18 cellular contexts compared by ENCODE assay signal in the genomic region with DNA sequence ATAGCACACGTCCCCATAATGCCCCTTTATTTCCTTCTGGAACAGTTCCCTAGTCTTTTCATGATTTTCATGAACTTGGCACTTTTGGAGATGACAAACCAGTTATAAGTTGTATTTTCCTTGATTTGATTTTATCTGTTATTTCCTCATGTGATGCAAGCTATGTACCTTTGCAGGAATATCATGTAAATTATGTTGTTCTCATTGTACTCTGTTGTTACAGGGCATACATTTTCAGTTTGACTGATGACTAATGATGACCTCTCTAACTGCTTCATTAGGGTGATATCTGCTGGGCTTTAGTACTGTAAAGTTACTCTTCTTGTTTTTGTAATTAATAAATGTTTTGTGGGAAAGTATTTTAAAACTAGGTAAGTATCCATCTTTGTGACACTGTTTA.
"Had no signal": no experiment of that assay in that cellular context is flagged by ENCODE, and none has a peak within 500 bp of the region (broad histone marks: within the 10 kb centered on the region; RNA-seq: fewer than 3 reads in every experiment).

No MANE protein-coding gene starts in this region.

- H3K9me3 ChIP-seq: adrenal gland, body of pancreas, esophagus muscularis mucosa, upper lobe of left lung had no signal

- H3K4me3 ChIP-seq: adrenal gland, body of pancreas, esophagus muscularis mucosa, left ventricle myocardium inferior, upper lobe of left lung had no signal

- H3K4me3 Mint-ChIP-seq: activated CD8-positive, alpha-beta T cell treated with anti-CD3 and anti-CD28 coated beads, Interleukin-2, amount 10 ng/mL, durations not matched to agents 7 days and 5 days; dendritic cell treated with granulocyte-macrophage colony-stimulating factor and Interleukin-4, amounts not matched to agents 40 ng/mL and 50 ng/mL, for 4 days; nephron; stimulated activated naive CD8-positive, alpha-beta T cell treated with anti-CD3 and anti-CD28 coated beads, Interleukin-15, Interleukin-2, amounts not matched to agents 100 ng/mL and 50 ng/mL, for 24 hours; T-cell had no signal

- H3K27ac ChIP-seq: adrenal gland, body of pancreas, esophagus muscularis mucosa, left ventricle myocardium inferior, upper lobe of left lung had no signal

- H3K27me3 ChIP-seq: adrenal gland, body of pancreas, esophagus muscularis mucosa, upper lobe of left lung had no signal

- ATAC-seq: activated CD8-positive, alpha-beta T cell treated with anti-CD3 and anti-CD28 coated beads, Interleukin-2, amount 10 ng/mL, durations not matched to agents 7 days and 5 days; body of pancreas; T-cell had no signal

- H3K4me1 ChIP-seq: body of pancreas had no signal

- H3K27ac Mint-ChIP-seq: activated CD8-positive, alpha-beta T cell treated with anti-CD3 and anti-CD28 coated beads, Interleukin-2, amount 10 ng/mL, durations not matched to agents 7 days and 5 days; dendritic cell treated with granulocyte-macrophage colony-stimulating factor and Interleukin-4, amounts not matched to agents 40 ng/mL and 50 ng/mL, for 4 days; nephron; stimulated activated naive CD8-positive, alpha-beta T cell treated with anti-CD3 and anti-CD28 coated beads, Interleukin-15, Interleukin-2, amounts not matched to agents 100 ng/mL and 50 ng/mL, for 24 hours had no signal

- H3K27me3 Mint-ChIP-seq: dendritic cell treated with granulocyte-macrophage colony-stimulating factor and Interleukin-4, amounts not matched to agents 40 ng/mL and 50 ng/mL, for 4 days; stimulated activated naive CD8-positive, alpha-beta T cell treated with anti-CD3 and anti-CD28 coated beads, Interleukin-15, Interleukin-2, amounts not matched to agents 100 ng/mL and 50 ng/mL, for 24 hours; T-cell had no signal

- DNase-seq: activated CD4-positive, alpha-beta T cell treated with anti-CD3 and anti-CD28 coated beads for 48 hours; activated CD8-positive, alpha-beta memory T cell treated with anti-CD3 and anti-CD28 coated beads, Interleukin-2, amount 50 U/mL, for 48 hours; activated CD8-positive, alpha-beta T cell treated with anti-CD3 and anti-CD28 coated beads, Interleukin-2, amount 10 ng/mL, durations not matched to agents 7 days and 5 days; activated naive CD4-positive, alpha-beta T cell; adrenal gland; body of pancreas; foreskin fibroblast; islet precursor cell; left ventricle myocardium inferior; mesenchymal stem cell; stimulated activated CD4-positive, alpha-beta T cell treated with anti-CD3 and anti-CD28 coated beads, Interleukin-12 subunit alpha, Interleukin-12 subunit beta, amount 100 ng/mL, for 4 hours; T-cell; T1000; upper lobe of left lung had no signal

- H3K36me3 ChIP-seq: adrenal gland, esophagus muscularis mucosa, left ventricle myocardium inferior, upper lobe of left lung had no signal
